ENCODE assay signal across 9 cellular contexts in the genomic region with DNA sequence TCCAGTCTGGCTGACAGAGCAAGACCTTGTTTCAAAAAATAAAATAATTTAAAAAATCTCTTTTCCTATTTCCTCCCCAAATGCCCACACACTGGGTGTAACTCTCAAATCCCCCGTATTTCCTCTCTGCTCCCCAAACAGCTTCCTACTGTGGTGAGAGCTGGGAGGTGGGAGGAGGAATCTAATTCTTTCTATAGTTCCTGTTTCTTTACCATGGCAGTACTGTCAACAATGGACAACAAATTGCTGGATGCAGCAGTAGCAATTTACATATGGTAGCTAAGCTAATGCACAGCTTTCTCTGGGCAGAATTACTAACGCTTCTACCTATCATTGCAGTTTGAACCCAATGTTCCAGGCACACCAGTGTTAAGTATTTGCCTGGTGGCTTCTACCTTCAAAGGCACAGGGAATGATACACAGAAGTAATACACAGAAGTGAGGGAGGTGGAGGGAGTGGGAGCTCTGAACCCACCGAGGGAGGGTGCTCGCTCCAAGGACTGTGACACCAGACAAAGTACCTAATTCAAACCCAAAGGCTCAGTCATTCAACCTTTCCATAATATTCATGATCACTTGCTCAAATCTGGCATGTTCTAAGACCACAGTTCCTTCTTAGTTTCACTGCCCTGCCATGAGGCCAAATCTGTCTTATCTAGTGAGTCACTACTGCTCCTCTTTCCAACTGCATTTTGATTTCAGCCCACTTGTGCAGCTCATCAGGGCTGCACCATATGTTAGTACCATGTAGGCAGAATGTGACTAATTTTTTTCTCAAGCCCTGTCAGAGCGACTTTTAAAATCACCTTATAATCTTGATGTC. TPM values are rescaled to one million over a fixed set of nuclear protein-coding genes. Genes with fewer than 3 reads are reported as not detected.
DNase-seq lines count a peak whose midpoint lies in the region; ATAC-seq, FAIRE-seq and TF ChIP-seq lines count a peak whose summit lies in the region.
"Had no signal": no experiment of that assay in that cellular context is flagged by ENCODE, and none has a peak within 500 bp of the region (broad histone marks: within the 10 kb centered on the region; RNA-seq: fewer than 3 reads in every experiment).

No MANE protein-coding gene starts in this region.

- peak overlapping the region; percentile 30 to 71 (median 66) for H3K4me3 Mint-ChIP-seq in naive thymus-derived CD4-positive, alpha-beta T cell

- H3K27ac Mint-ChIP-seq in naive thymus-derived CD4-positive, alpha-beta T cell = peak overlapping the region; percentile 60 to 94 (median 82)

- TF ChIP-seq CTCF in choroid plexus epithelial cell (conservative IDR thresholded peaks at IDR 0.05; ENCODE audit: low read depth, low read length) (no peak), D721Med (IDR thresholded peaks at IDR 0.05; ENCODE audit: insufficient read depth, missing control alignments) (no peak)

- peaks cover 0 to 9% (median 0%) of the 10 kb centered on the region in 5 donors for H3K36me3 Mint-ChIP-seq in naive thymus-derived CD4-positive, alpha-beta T cell

- H3K9me3 ChIP-seq in SJCRH30 (replicated peaks) = no peaks in the 10 kb centered on the region
- no peaks in the 10 kb centered on the region for H3K9me3 ChIP-seq in naive thymus-derived CD4-positive, alpha-beta T cell (ENCODE audit: control insufficient read depth in 2 of 3, low read length in 3 of 3)

- H3K27me3 Mint-ChIP-seq in naive thymus-derived CD4-positive, alpha-beta T cell = no peaks in the 10 kb centered on the region

- no peaks in the 10 kb centered on the region for H3K27me3 ChIP-seq in SJCRH30
- no peaks in the 10 kb centered on the region for H3K27me3 ChIP-seq in naive thymus-derived CD4-positive, alpha-beta T cell (ENCODE audit: control insufficient read depth in 2 of 2, insufficient read depth in 2 of 2, low read length in 2 of 2)

- H3K4me3 ChIP-seq in SJCRH30 (no peak overlapping the region), choroid plexus epithelial cell (ENCODE audit: low read depth, low read length) (no peak overlapping the region)
- H3K4me3 ChIP-seq in naive thymus-derived CD4-positive, alpha-beta T cell (ENCODE audit: low read length) = no peak overlapping the region

- peaks cover 52 to 98% (median 82%) of the 10 kb centered on the region in 7 donors for H3K4me1 Mint-ChIP-seq in naive thymus-derived CD4-positive, alpha-beta T cell

- no peak for FAIRE-seq in D721Med (lab: Jason Lieb, UNC)

- ATAC-seq in HG02938 (IDR thresholded peaks at IDR 0.05; ENCODE audit: unreplicated experiment) = peak; percentile 43
- peak; percentile 76 for ATAC-seq in naive thymus-derived CD4-positive, alpha-beta T cell

- POLR2A ChIA-PET in naive thymus-derived CD4-positive, alpha-beta T cell (lab: Charles Lee) = interaction anchor here (0.6 to 1.6 kb wide), 2 partner anchors 37 to 333 kb away, joined by 3 to 4 read pairs; a partner anchor contains a TSS

- DNase-seq in GM03348 (ENCODE audit: low spot score) (peak; percentile 68), SJCRH30 (peak; percentile 24 to 44), choroid plexus epithelial cell (ENCODE audit: low read depth) (peak; percentile 81), D721Med (ENCODE audit: insufficient read length, low spot score) (no peak), GM19238 (ENCODE audit: insufficient read length, low spot score) (no peak), NCI-H1092 (lab: John Stamatoyannopoulos, UW) (no peak)
- DNase-seq in naive thymus-derived CD4-positive, alpha-beta T cell = peak in 1 of 9 donors; percentile 41

- H3K27ac ChIP-seq in SJCRH30 = no peak overlapping the region
- no peak overlapping the region for H3K27ac ChIP-seq in naive thymus-derived CD4-positive, alpha-beta T cell (ENCODE audit: low read depth, low read length)
- H3K27ac ChIP-seq: parathyroid adenoma had no signal

- CTCF ChIA-PET in naive thymus-derived CD4-positive, alpha-beta T cell (lab: Charles Lee) = no interaction called here

- H3K9me3 Mint-ChIP-seq in naive thymus-derived CD4-positive, alpha-beta T cell = no peaks in the 10 kb centered on the region

- intact Hi-C loops in naive thymus-derived CD4-positive, alpha-beta T cell (cut with micrococcal nuclease) = loop anchor here in 1 of 2 donors (5.0 kb wide), 1 partner anchor 37 kb away; a partner anchor contains a TSS

- H3K4me1 ChIP-seq in SJCRH30 = peaks cover 17% of the 10 kb centered on the region
- peaks cover 27 to 41% of the 10 kb centered on the region in 2 donors for H3K4me1 ChIP-seq in naive thymus-derived CD4-positive, alpha-beta T cell (ENCODE audit: control insufficient read depth in 2 of 2, insufficient read depth in 2 of 2, low read length in 2 of 2)

- H3K36me3 ChIP-seq in SJCRH30 = peaks cover 4% of the 10 kb centered on the region; the same call in 1 of the 2 replicates
- H3K36me3 ChIP-seq in naive thymus-derived CD4-positive, alpha-beta T cell (ENCODE audit: control insufficient read depth in 2 of 3, insufficient read depth in 3 of 3, low read length in 3 of 3) = no peaks in the 10 kb centered on the region

RNA-seq across cellular contexts. Expression of a gene that starts 37.9 kb away (rescaled TPM):
- 107 and 108 TPM in 2 replicates for total RNA-seq in SJCRH30 (2014; rRNA removed; shearing (Covaris generic))
- total RNA-seq in naive thymus-derived CD4-positive, alpha-beta T cell = 100 to 1,000 TPM; 107 to 148 (median 129) TPM
- 10 to 100 TPM; 41.1 to 76.4 TPM for polyA plus RNA-seq in naive thymus-derived CD4-positive, alpha-beta T cell

RNA-seq across cellular contexts. Expression of a gene that starts 50.4 kb away (rescaled TPM):
- 47.9 and 53.3 TPM in 2 replicates for total RNA-seq in SJCRH30 (2014; rRNA removed; shearing (Covaris generic))
- total RNA-seq in naive thymus-derived CD4-positive, alpha-beta T cell = 10 to 100 TPM; 20.5 to 32.9 (median 22.7) TPM
- 10 to 100 TPM; 67.3 to 72.9 TPM for polyA plus RNA-seq in naive thymus-derived CD4-positive, alpha-beta T cell

Comparison
In these comparisons a context has a peak if more than half of its experiments do, and no peak if none do; other contexts are left out.
1. DNase-seq: peak in GM03348 (single experiment), SJCRH30 (2 of 2) and choroid plexus epithelial cell (single experiment); none in D721Med (single experiment), GM19238 (single experiment) and NCI-H1092 (single experiment).